Comparison of ENCODE assay signal across 8 cellular contexts in genomic region chr14:55026793-55027560, GRCh38. TPM values are rescaled to one million over a fixed set of nuclear protein-coding genes. Genes with fewer than 3 reads are reported as not detected.
DNase-seq lines count a peak whose midpoint lies in the region; ATAC-seq and TF ChIP-seq lines count a peak whose summit lies in the region.

TSS of gene SOCS4 (plus strand) at chr14:55027236. CDS start at chr14:55043042, 15,806 bp downstream.
TSS of gene WDHD1 (minus strand) at chr14:55027099. CDS start at chr14:55026787, 312 bp downstream.

- peak within 1 kb of the TSS; percentile 87 for H4K91ac ChIP-seq in IMR-90 (ENCODE audit: insufficient read depth, low read depth, low read length)

- in situ Hi-C loops in IMR-90 (cut with MboI; ENCODE audit: low sequenced_read_pairs) = no loop called here

- CTCF ChIA-PET in IMR-90 (lab: Yijun Ruan, JAX) = interaction anchor here (2.5 kb wide), 1 partner anchor 9 kb away, joined by 7 read pairs; no protein-coding TSS in a partner anchor
- CTCF ChIA-PET in OCI-LY7 (lab: Charles Lee; ENCODE audit: unreplicated experiment) = interaction anchor here (0.7 to 0.8 kb wide), 2 partner anchors 24 to 25 kb away, joined by 3 read pairs; partner anchors contain the start of gene MAPK1IP1L

- WGBS in IMR-90 (ENCODE audit: extremely low coverage in 2 of 2, insufficient read length in 1 of 2), 2 experiments = 1% methylated on average over 22 of the region's 55 CpGs; no CpG with 5 or more reads in 1 of the 2 experiments

- no peaks in the 10 kb centered on the region for H3K27me3 ChIP-seq in IMR-90 (ENCODE audit: control insufficient read depth, insufficient read depth, low read length)

- H3K18ac ChIP-seq in IMR-90 (ENCODE audit: low read depth, low read length) = peak within 1 kb of the TSS; percentile 77; the same call in 1 of the 2 replicates

- peak; percentile 85 for TF ChIP-seq POLR2A in IMR-90 (IDR thresholded peaks at IDR 0.05; ENCODE audit: low read depth, low read length)

- no peaks in the 10 kb centered on the region for H3K9me1 ChIP-seq in IMR-90 (ENCODE audit: insufficient read depth, low read length)

- H4K20me1 ChIP-seq in IMR-90 (ENCODE audit: insufficient read depth, low read length) (peaks cover 7% of the 10 kb centered on the region; the same call in 1 of the 2 replicates), OCI-LY7 (ENCODE audit: insufficient read depth, low read length) (peaks cover 21% of the 10 kb centered on the region)

- peak within 1 kb of the TSS; percentile 94 for H3K14ac ChIP-seq in IMR-90 (replicated peaks; ENCODE audit: low read depth, low read length)

- H2BK20ac ChIP-seq in IMR-90 (ENCODE audit: low read depth, low read length) = peak within 1 kb of the TSS; percentile 60

- peak within 1 kb of the TSS; percentile 79 for H2BK5ac ChIP-seq in IMR-90 (ENCODE audit: low read depth, low read length, poor library complexity, severe bottlenecking)

- peak within 1 kb of the TSS; percentile 84 for H2BK120ac ChIP-seq in IMR-90 (ENCODE audit: low read depth, low read length)

- ATAC-seq in GM21529 (IDR thresholded peaks at IDR 0.05; ENCODE audit: unreplicated experiment) = peak; percentile 94
- ATAC-seq in IMR-90 (ENCODE audit: low read depth) = peak; percentile 96

- TF ChIP-seq CTCF in IMR-90 (conservative IDR thresholded peaks at IDR 0.05; ENCODE audit: low read depth, low read length) (peak; percentile 9; the same call in 1 of the 2 replicates), OCI-LY7 (conservative IDR thresholded peaks at IDR 0.05; ENCODE audit: low read length) (no peak)

- POLR2A ChIA-PET in IMR-90 (lab: Charles Lee; ENCODE audit: unreplicated experiment) = interaction anchor here (0.5 to 0.7 kb wide), 3 partner anchors 10 to 18 kb away, joined by 3 read pairs; no protein-coding TSS in a partner anchor
- POLR2A ChIA-PET in OCI-LY7 (lab: Charles Lee) = interaction anchor here (1.1 to 3.6 kb wide), 9 partner anchors 12 to 57 kb away, joined by 3 to 19 read pairs (median 5); partner anchors contain the start of gene MAPK1IP1L

- dilution Hi-C loops in IMR-90 (cut with HindIII; ENCODE audit: low sequenced_read_pairs, unreplicated experiment) = no loop called here

- H3K27ac ChIP-seq in IMR-90 (ENCODE audit: insufficient read depth, low read length) = peak within 1 kb of the TSS; percentile 76
- H3K27ac ChIP-seq in OCI-LY7 (ENCODE audit: low read depth, low read length, poor library complexity, severe bottlenecking) = peak within 1 kb of the TSS; percentile 75

- peaks cover 83% of the 10 kb centered on the region for H3K79me2 ChIP-seq in OCI-LY7 (ENCODE audit: insufficient read depth, low read depth, low read length)

- H4K5ac ChIP-seq in IMR-90 (ENCODE audit: low read depth, low read length) = peak within 1 kb of the TSS; percentile 83

- H3K9me3 ChIP-seq in IMR-90 (ENCODE audit: control insufficient read depth, insufficient read depth, low read length) (no peaks in the 10 kb centered on the region), OCI-LY7 (ENCODE audit: low read length) (no peaks in the 10 kb centered on the region)

- peak within 1 kb of the TSS; percentile 92 for H2AK9ac ChIP-seq in IMR-90 (replicated peaks; ENCODE audit: low read depth, low read length, poor library complexity)

- peaks cover 5% of the 10 kb centered on the region; the same call in 1 of the 2 replicates for H3K4me1 ChIP-seq in IMR-90 (ENCODE audit: control insufficient read depth, insufficient read depth, low read length)
- peaks cover 37% of the 10 kb centered on the region for H3K4me1 ChIP-seq in OCI-LY7 (ENCODE audit: insufficient read depth, low read length, poor library complexity, severe bottlenecking)

- H3K36me3 ChIP-seq in IMR-90 (ENCODE audit: control insufficient read depth, insufficient read depth, low read length) = no peaks in the 10 kb centered on the region; the same call in 1 of the 2 replicates
- peaks cover 43% of the 10 kb centered on the region for H3K36me3 ChIP-seq in OCI-LY7 (ENCODE audit: insufficient read depth, low read length)

- intact Hi-C loops in IMR-90 (cut with micrococcal nuclease) = loop anchor here (2.0 kb wide), 1 partner anchor 16 kb away; no protein-coding TSS in a partner anchor
- intact Hi-C loops in OCI-LY7 (cut with micrococcal nuclease; ENCODE audit: unreplicated experiment) = loop anchor here (1.0 kb wide), 1 partner anchor 24 kb away; the partner anchor contains the start of gene MAPK1IP1L

- peak; percentile 84 for DNase-seq in DMS153 treated with DMSO at 0.1 percent for 48 hours (lab: John Stamatoyannopoulos, UW; ENCODE audit: unreplicated experiment)
- DNase-seq in IMR-90 = peak; percentile 88
- peak; percentile 95 for DNase-seq in OCI-LY7 (ENCODE audit: low spot score)
- peak; percentile 94 for DNase-seq in activated T-cell treated with anti-CD3 and anti-CD28 coated beads for 1 hour (ENCODE audit: low read depth)
- DNase-seq in epidermal melanocyte (ENCODE audit: insufficient read length, low spot score) = peak; percentile 85
- peak; percentile 91 for DNase-seq in middle frontal gyrus (ENCODE audit: extremely low spot score, low spot score)
- peak; percentile 92 to 96 for DNase-seq in stimulated activated CD8-positive, alpha-beta memory T cell treated with anti-CD3 and anti-CD28 coated beads, Interleukin-2, amount 100 ng/mL, for 1 hour (ENCODE audit: low read depth in 2 of 2)

- TF ChIP-seq RAD21 in IMR-90 (IDR thresholded peaks at IDR 0.05; ENCODE audit: low read length) = no peak

- no TSS peak for BruUV-seq in IMR-90 (replicated peaks; lab: Mats Ljungman, UMichigan)
- no TSS peak for BruUV-seq in OCI-LY7 (replicated peaks; lab: Mats Ljungman, UMichigan)

- H3K23ac ChIP-seq in IMR-90 (ENCODE audit: low read depth, low read length) = peak within 1 kb of the TSS; percentile 97

- peak within 1 kb of the TSS; percentile 83 for H3K4me3 ChIP-seq in IMR-90 (ENCODE audit: insufficient read depth, low read depth, low read length)
- H3K4me3 ChIP-seq in OCI-LY7 (ENCODE audit: low read depth, low read length, poor library complexity, severe bottlenecking) = peak within 1 kb of the TSS; percentile 81

- H2AFZ ChIP-seq in IMR-90 (replicated peaks; ENCODE audit: low read length, poor library complexity) = peak within 1 kb of the TSS; percentile 98
- peak within 1 kb of the TSS; percentile 67 for H2AFZ ChIP-seq in OCI-LY7 (ENCODE audit: low read length)

- peak within 1 kb of the TSS; percentile 35; the same call in 1 of the 3 replicates for H2BK15ac ChIP-seq in IMR-90 (ENCODE audit: low read depth, low read length)

- H4K8ac ChIP-seq in IMR-90 (ENCODE audit: low read depth in 2 of 2, low read length in 2 of 2) = peak within 1 kb of the TSS; percentile 90 to 97

- H3K9me2 ChIP-seq in OCI-LY7 (ENCODE audit: insufficient read depth, low read length) = no peaks in the 10 kb centered on the region

- peak within 1 kb of the TSS; percentile 81 for H3K9ac ChIP-seq in IMR-90 (ENCODE audit: low read depth, low read length)

- H3K4ac ChIP-seq in IMR-90 (ENCODE audit: low read depth, low read length) = peak within 1 kb of the TSS; percentile 91

- peak within 1 kb of the TSS; percentile 99 for H3K4me2 ChIP-seq in IMR-90 (ENCODE audit: low read depth, low read length)
- H3K4me2 ChIP-seq in OCI-LY7 (ENCODE audit: low read length) = peak within 1 kb of the TSS; percentile 96

- peaks cover 19 to 59% of the 10 kb centered on the region in 2 experiments for H3K79me1 ChIP-seq in IMR-90 (ENCODE audit: low read depth in 1 of 2, low read length in 2 of 2)

- H2AK5ac ChIP-seq in IMR-90 (ENCODE audit: low read depth, low read length) = peak within 1 kb of the TSS; percentile 95

- H3K56ac ChIP-seq in IMR-90 (ENCODE audit: extremely low read depth, insufficient read depth, low read length) = peak within 1 kb of the TSS; percentile 90

TF ChIP-seq in IMR-90, 13 proteins besides CTCF, POLR2A, EP300 and RAD21:
- TF ChIP-seq MAZ (IDR thresholded peaks at IDR 0.05; ENCODE audit: borderline replicate concordance, low read depth, low read length) = peak; percentile 17; the same call in 1 of the 2 replicates
- TF ChIP-seq USF2 (IDR thresholded peaks at IDR 0.05; ENCODE audit: low read depth, low read length) = 0 out of 2 replicates have a peak, but pooled peaks have one; percentile 21
- TF ChIP-seq CEBPB (IDR thresholded peaks at IDR 0.05; ENCODE audit: low read depth, low read length) = no peak; the same call in 1 of the 2 replicates
- TF ChIP-seq MXI1 (IDR thresholded peaks at IDR 0.05; ENCODE audit: borderline replicate concordance, low read depth, low read length) = peak; percentile 86

RNA-seq across cellular contexts. Expression of gene SOCS4, which starts in this region (rescaled TPM):
- total RNA-seq in IMR-90 (2012; rRNA removed) (12.7 and 21.7 TPM in 2 replicates), OCI-LY7 (2022) (33.4 and 37.3 TPM in 2 replicates)
- 3.3 and 4.6 TPM in 2 replicates for polyA plus RNA-seq in IMR-90 (2012; rRNA removed)
- 0.64 and 0.76 TPM in 2 replicates for polyA plus RNA-seq in IMR-90 (2012; cell fraction: cytosol; rRNA removed)
- 0.88 and 4.1 TPM in 2 replicates for polyA plus RNA-seq in IMR-90 (2012; cell fraction: nucleus; rRNA removed; ENCODE audit: low replicate concordance)
- 18.5 and 23.0 TPM in 2 replicates for total RNA-seq in OCI-LY7 (2014; rRNA removed; shearing (Covaris generic))

RNA-seq across cellular contexts. Expression of gene WDHD1, which starts in this region (rescaled TPM):
- total RNA-seq in IMR-90 (2012; rRNA removed) (13.1 and 17.5 TPM in 2 replicates), OCI-LY7 (2022) (56.3 and 60.3 TPM in 2 replicates)
- 3.7 and 4.4 TPM in 2 replicates for polyA plus RNA-seq in IMR-90 (2012; rRNA removed)
- 0.48 and 0.61 TPM in 2 replicates for polyA plus RNA-seq in IMR-90 (2012; cell fraction: cytosol; rRNA removed)
- 0.27 and 1.9 TPM in 2 replicates for polyA plus RNA-seq in IMR-90 (2012; cell fraction: nucleus; rRNA removed; ENCODE audit: low replicate concordance)
- 33.5 and 42.6 TPM in 2 replicates for total RNA-seq in OCI-LY7 (2014; rRNA removed; shearing (Covaris generic))

Comparison
In these comparisons a context has a peak if more than half of its experiments do, and no peak if none do; other contexts are left out.
1. Peak in every context shown above with its lines: DNase-seq, ATAC-seq, H3K4me3 ChIP-seq and H3K27ac ChIP-seq.